34 cellular contexts compared by ENCODE assay signal in genomic region chr1:160841079-160841478, GRCh38. TPM values are rescaled to one million over a fixed set of nuclear protein-coding genes. Genes with fewer than 3 reads are reported as not detected.
"Had no signal": no experiment of that assay in that cellular context is flagged by ENCODE, and none has a peak within 500 bp of the region (broad histone marks: within the 10 kb centered on the region; RNA-seq: fewer than 3 reads in every experiment).

No MANE protein-coding gene starts in this region.

- H3K9me3 Mint-ChIP-seq: activated CD8-positive, alpha-beta T cell treated with anti-CD3 and anti-CD28 coated beads for 36 hours; activated naive CD8-positive, alpha-beta T cell treated with anti-CD3 and anti-CD28 coated beads for 36 hours; activated T-helper 17 cell treated with anti-CD3 and anti-CD28 coated beads, Interleukin-2, amount 50 U/mL, for 72 hours had no signal

- ATAC-seq: activated CD4-positive, alpha-beta T cell treated with anti-CD3 and anti-CD28 coated beads for 36 hours; activated CD8-positive, alpha-beta T cell treated with anti-CD3 and anti-CD28 coated beads for 36 hours; activated T-cell treated with anti-CD3 and anti-CD28 coated beads, Interleukin-2, amount 50 U/mL, for 72 hours; activated T-helper 17 cell treated with anti-CD3 and anti-CD28 coated beads, Interleukin-2, amount 50 U/mL, for 72 hours; PC-3 had no signal

- DNase-seq: activated CD4-positive, alpha-beta T cell treated with anti-CD3 and anti-CD28 coated beads for 36 hours; activated CD8-positive, alpha-beta T cell treated with anti-CD3 and anti-CD28 coated beads for 36 hours; activated effector memory CD4-positive, alpha-beta T cell treated with anti-CD3 and anti-CD28 coated beads, Interleukin-2, amount 50 U/mL, for 16 hours; activated naive CD4-positive, alpha-beta T cell; activated naive CD4-positive, alpha-beta T cell treated with anti-CD3 and anti-CD28 coated beads, Interleukin-2, amount 50 U/mL, for 16 hours; activated naive CD8-positive, alpha-beta T cell treated with anti-CD3 and anti-CD28 coated beads for 36 hours; activated T-cell treated with anti-CD3 and anti-CD28 coated beads, Interleukin-2, amount 50 U/mL, for 1 hour; activated T-cell treated with anti-CD3 and anti-CD28 coated beads, Interleukin-2, amount 50 U/mL, for 72 hours; amniotic stem cell; aorta; brain microvascular endothelial cell; central memory CD4-positive, alpha-beta T cell; Kasumi-1; KBM-7; MG63; NCI-H1048; NCI-H1436 treated with DMSO at 0.1 percent for 48 hours; NCI-H1694 treated with DMSO at 0.1 percent for 48 hours; NCI-H2029; NCI-H345; NCI-H524 treated with DMSO at 0.1 percent for 48 hours; NCI-H748 treated with DMSO at 0.1 percent for 48 hours; NK-92 treated with Interleukin-12 subunit alpha and Interleukin-12 subunit beta, amount 100 ng/mL, for 24 hours; PC-3; Peyer's patch; RPMI8226; SHP77 treated with DMSO at 0.1 percent for 48 hours; SK-N-SH had no signal

- H3K27ac Mint-ChIP-seq: activated CD4-positive, alpha-beta T cell treated with anti-CD3 and anti-CD28 coated beads for 36 hours; activated CD8-positive, alpha-beta T cell treated with anti-CD3 and anti-CD28 coated beads for 36 hours; activated naive CD8-positive, alpha-beta T cell treated with anti-CD3 and anti-CD28 coated beads for 36 hours; activated T-cell treated with anti-CD3 and anti-CD28 coated beads, Interleukin-2, amount 50 U/mL, for 72 hours; activated T-helper 17 cell treated with anti-CD3 and anti-CD28 coated beads, Interleukin-2, amount 50 U/mL, for 72 hours; T-helper 1 cell treated with Interleukin-12 subunit alpha and Interleukin-12 subunit beta and Interleukin-4 antibody, amounts not matched to agents 30 μg/mL and 1 μg/mL, for 36 hours; T-helper 2 cell treated with Interferon-gamma antibody and Interleukin-4, amounts not matched to agents 5 μg/mL and 100 μg/mL, for 36 hours had no signal

- H3K36me3 Mint-ChIP-seq: activated naive CD8-positive, alpha-beta T cell treated with anti-CD3 and anti-CD28 coated beads for 36 hours had no signal

- H3K27me3 Mint-ChIP-seq: activated CD4-positive, alpha-beta T cell treated with anti-CD3 and anti-CD28 coated beads for 36 hours; activated CD8-positive, alpha-beta T cell treated with anti-CD3 and anti-CD28 coated beads for 36 hours; activated naive CD8-positive, alpha-beta T cell treated with anti-CD3 and anti-CD28 coated beads for 36 hours; activated T-helper 17 cell treated with anti-CD3 and anti-CD28 coated beads, Interleukin-2, amount 50 U/mL, for 72 hours had no signal

- H3K4me3 Mint-ChIP-seq: activated CD4-positive, alpha-beta T cell treated with anti-CD3 and anti-CD28 coated beads for 36 hours; activated CD8-positive, alpha-beta T cell treated with anti-CD3 and anti-CD28 coated beads for 36 hours; activated naive CD8-positive, alpha-beta T cell treated with anti-CD3 and anti-CD28 coated beads for 36 hours; activated T-cell treated with anti-CD3 and anti-CD28 coated beads, Interleukin-2, amount 50 U/mL, for 72 hours; activated T-helper 17 cell treated with anti-CD3 and anti-CD28 coated beads, Interleukin-2, amount 50 U/mL, for 72 hours; T-helper 1 cell treated with Interleukin-12 subunit alpha and Interleukin-12 subunit beta and Interleukin-4 antibody, amounts not matched to agents 30 μg/mL and 1 μg/mL, for 36 hours; T-helper 2 cell treated with Interferon-gamma antibody and Interleukin-4, amounts not matched to agents 5 μg/mL and 100 μg/mL, for 36 hours had no signal

RNA-seq across cellular contexts. Expression of gene CD244, which starts 21.6 kb away (rescaled TPM):
- total RNA-seq: cerebellum, NCI-H460, PC-3, SJSA1 had no signal
- polyA plus RNA-seq: SK-N-SH had no signal

RNA-seq across cellular contexts. Expression of gene ITLN1, which starts 43.9 kb away (rescaled TPM):
- total RNA-seq: activated CD4-positive, alpha-beta T cell treated with anti-CD3 and anti-CD28 coated beads for 36 hours; activated CD8-positive, alpha-beta T cell treated with anti-CD3 and anti-CD28 coated beads for 36 hours; activated naive CD8-positive, alpha-beta T cell treated with anti-CD3 and anti-CD28 coated beads for 36 hours; activated T-cell treated with anti-CD3 and anti-CD28 coated beads, Interleukin-2, amount 50 U/mL, for 72 hours; activated T-helper 17 cell treated with anti-CD3 and anti-CD28 coated beads, Interleukin-2, amount 50 U/mL, for 72 hours; NCI-H460; PC-3; SJSA1 had no signal
- polyA plus RNA-seq: SK-N-SH had no signal

RNA-seq across cellular contexts. Expression of gene LY9, which starts 45.1 kb away (rescaled TPM):
- total RNA-seq: cerebellum, NCI-H460, PC-3, SJSA1 had no signal
- polyA plus RNA-seq: SK-N-SH had no signal
